33 cellular contexts compared by ENCODE assay signal in genomic region chr9:79968533-79968932, GRCh38.
DNase-seq lines count a peak whose midpoint lies in the region; ATAC-seq, FAIRE-seq and TF ChIP-seq lines count a peak whose summit lies in the region.
"Had no signal": no experiment of that assay in that cellular context is flagged by ENCODE, and none has a peak within 500 bp of the region (broad histone marks: within the 10 kb centered on the region; RNA-seq: fewer than 3 reads in every experiment).

No MANE protein-coding gene starts in this region.

- ATAC-seq in HepG2 (no peak), right lobe of liver (no peak), A549 (no peak), K562 (no peak)
- ATAC-seq: CD8-positive, alpha-beta T cell had no signal

- H4K20me1 ChIP-seq in HepG2 (ENCODE audit: insufficient read depth, low read length): no peaks in the 10 kb centered on the region
- H4K20me1 ChIP-seq in K562 (replicated peaks; ENCODE audit: control insufficient read depth, insufficient read depth, low read length): no peaks in the 10 kb centered on the region
- H4K20me1 ChIP-seq in PC-9 (ENCODE audit: insufficient read depth): no peaks in the 10 kb centered on the region
- H4K20me1 ChIP-seq: BLaER1; BLaER1 treated with 17β-estradiol and CSF1 and Interleukin-3, amounts not matched to agents 10 nM and 100 nM had no signal

- DNase-seq in HepG2 (ENCODE audit: low spot score): no peak
- DNase-seq in right lobe of liver: no peak
- DNase-seq in A549 (ENCODE audit: low read depth in 1 of 2, low spot score in 1 of 2): no peak
- DNase-seq in K562 (ENCODE audit: extremely low read depth in 1 of 4, low spot score in 3 of 4): no peak
- DNase-seq in glutamatergic neuron: no peak
- DNase-seq in NCI-H187 (lab: John Stamatoyannopoulos, UW): no peak
- DNase-seq in EL: no peak
- no peak for DNase-seq in PC-9
- DNase-seq: 8988T; ACHN; AML-193; C1 segment of cervical spinal cord; Caco-2; Calu3; CD4-positive, alpha-beta memory T cell; CD4-positive, alpha-beta T cell; CD4-positive, CD25-positive, alpha-beta regulatory T cell; CD8-positive, alpha-beta memory T cell; CD8-positive, alpha-beta T cell; COR-L47; DMS153; DMS53; DMS79 treated with DMSO at 0.1 percent for 48 hours; DND-41 had no signal

- H3K36me3 ChIP-seq in HepG2 (replicated peaks in 1 of 2; ENCODE audit: control insufficient read depth in 1 of 2, insufficient read depth in 2 of 2, low read length in 2 of 2) (no peaks in the 10 kb centered on the region), right lobe of liver (no peaks in the 10 kb centered on the region), K562 (ENCODE audit: control insufficient read depth, insufficient read depth, low read length) (no peaks in the 10 kb centered on the region), PC-9 (ENCODE audit: low read depth) (no peaks in the 10 kb centered on the region)
- H3K36me3 ChIP-seq: BE2C; BLaER1; BLaER1 treated with 17β-estradiol and CSF1 and Interleukin-3, amounts not matched to agents 10 nM and 100 nM had no signal

- no peaks in the 10 kb centered on the region for H3K9me1 ChIP-seq in K562 (ENCODE audit: control insufficient read depth, insufficient read depth, low read length)

- peaks cover 4% of the 10 kb centered on the region for H3K27me3 Mint-ChIP-seq in glutamatergic neuron (ENCODE audit: unreplicated experiment)

- H3K4me3 ChIP-seq in HepG2 (replicated peaks in 1 of 3; ENCODE audit: insufficient read depth in 1 of 3, low read depth in 2 of 3, low read length in 3 of 3): no peak overlapping the region
- no peak overlapping the region for H3K4me3 ChIP-seq in right lobe of liver
- H3K4me3 ChIP-seq in A549: no peak overlapping the region
- no peak overlapping the region for H3K4me3 ChIP-seq in K562
- H3K4me3 ChIP-seq in PC-9: no peak overlapping the region
- H3K4me3 ChIP-seq: BLaER1; BLaER1 treated with 17β-estradiol and CSF1 and Interleukin-3, amounts not matched to agents 10 nM and 100 nM had no signal

- in situ Hi-C loops in HepG2 (cut with HindIII; ENCODE audit: extremely low pct_ligation_motif_present, low pct_unique_long_range_greater_than_20kb): no loop called here
- in situ Hi-C loops in K562 (cut with MboI): no loop called here

- H3K9me3 ChIP-seq in HepG2 (ENCODE audit: low read length) (no peaks in the 10 kb centered on the region; the same call in 1 of the 2 replicates), right lobe of liver (no peaks in the 10 kb centered on the region), A549 (no peaks in the 10 kb centered on the region), K562 (replicated peaks; ENCODE audit: control insufficient read depth, insufficient read depth, low read depth, low read length) (no peaks in the 10 kb centered on the region), PC-9 (ENCODE audit: insufficient read depth, low read depth) (no peaks in the 10 kb centered on the region; the same call in 1 of the 2 replicates)
- H3K9me3 ChIP-seq: BE2C, BLaER1, Caco-2 had no signal

- TF ChIP-seq EP300 in HepG2 (IDR thresholded peaks at IDR 0.05; ENCODE audit: low read depth in 2 of 2, low read length in 2 of 2) (no peak), HepG2 (CRISPR knock-in tag; IDR thresholded peaks at IDR 0.05; ENCODE audit: borderline replicate concordance) (no peak), A549 (IDR thresholded peaks at IDR 0.05) (no peak), K562 (IDR thresholded peaks at IDR 0.05; ENCODE audit: low read length) (no peak)

- 0% methylated on average over 1 of the region's 1 CpG for WGBS in HepG2 (ENCODE audit: low lambda C conversion rate)
- 42% methylated on average over 1 of the region's 1 CpG for WGBS in right lobe of liver (ENCODE audit: insufficient coverage, low coverage, low lambda C conversion rate, missing lambda C conversion rate)
- 4% methylated on average over 1 of the region's 1 CpG for WGBS in A549 (ENCODE audit: missing lambda C conversion rate)
- WGBS in K562 (ENCODE audit: insufficient coverage, low coverage, missing lambda C conversion rate): 0% methylated on average over 1 of the region's 1 CpG

- no peaks in the 10 kb centered on the region for H3K9me2 ChIP-seq in PC-9 (ENCODE audit: insufficient read depth)

- no peaks in the 10 kb centered on the region for H3K27me3 ChIP-seq in HepG2 (ENCODE audit: control insufficient read depth in 1 of 2, insufficient read depth in 2 of 2, low read length in 2 of 2)
- H3K27me3 ChIP-seq in right lobe of liver: no peaks in the 10 kb centered on the region
- H3K27me3 ChIP-seq in K562 (ENCODE audit: control insufficient read depth in 2 of 2, insufficient read depth in 2 of 2, low read length in 2 of 2): no peaks in the 10 kb centered on the region
- peaks cover 30% of the 10 kb centered on the region for H3K27me3 ChIP-seq in PC-9 (ENCODE audit: insufficient read depth, low read depth)
- H3K27me3 ChIP-seq: BE2C; BLaER1; BLaER1 treated with 17β-estradiol and CSF1 and Interleukin-3, amounts not matched to agents 10 nM and 100 nM had no signal

- H3F3A ChIP-seq in PC-9 (ENCODE audit: insufficient read depth, low read depth): no peaks in the 10 kb centered on the region

- TF ChIP-seq POLR2A in HepG2 (IDR thresholded peaks at IDR 0.05; ENCODE audit: insufficient read depth in 1 of 2, low read depth in 2 of 2, low read length in 2 of 2) (no peak), right lobe of liver (IDR thresholded peaks at IDR 0.05) (no peak), A549 (IDR thresholded peaks at IDR 0.05; ENCODE audit: low read length) (no peak), K562 (conservative IDR thresholded peaks at IDR 0.05) (no peak)

- no peak overlapping the region for H3K9ac ChIP-seq in HepG2 (ENCODE audit: insufficient read depth, low read depth, low read length)
- H3K9ac ChIP-seq in K562 (ENCODE audit: insufficient read depth in 1 of 2, low read depth in 2 of 2, low read length in 2 of 2): no peak overlapping the region
- H3K9ac ChIP-seq: BLaER1; BLaER1 treated with 17β-estradiol and CSF1 and Interleukin-3, amounts not matched to agents 10 nM and 100 nM had no signal

- no peak for TF ChIP-seq RAD21 in HepG2 (CRISPR knock-in tag; IDR thresholded peaks at IDR 0.05)
- no peak for TF ChIP-seq RAD21 in A549 (conservative IDR thresholded peaks at IDR 0.05 in 1 of 2, IDR thresholded peaks at IDR 0.05 in 1 of 2)
- TF ChIP-seq RAD21 in K562 (CRISPR knock-in tag; conservative IDR thresholded peaks at IDR 0.05 in 1 of 2, IDR thresholded peaks at IDR 0.05 in 1 of 2): no peak

- FAIRE-seq in HepG2 (lab: Jason Lieb, UNC) (no peak), A549 (lab: Jason Lieb, UNC) (no peak), K562 (lab: Jason Lieb, UNC) (no peak)
- FAIRE-seq: A204.1, D721Med had no signal

- peaks cover 2% of the 10 kb centered on the region for H3K9me3 Mint-ChIP-seq in glutamatergic neuron (ENCODE audit: unreplicated experiment)
- H3K9me3 Mint-ChIP-seq: CD4-positive, alpha-beta T cell; CD8-positive, alpha-beta memory T cell; CD8-positive, alpha-beta T cell had no signal

- H2AFZ ChIP-seq in HepG2 (ENCODE audit: low read length): no peak overlapping the region
- H2AFZ ChIP-seq in K562 (ENCODE audit: low read depth, low read length): no peak overlapping the region
- H2AFZ ChIP-seq in PC-9: no peak overlapping the region

- no peaks in the 10 kb centered on the region for H3K4me1 ChIP-seq in HepG2 (ENCODE audit: insufficient read depth, low read length)
- no peaks in the 10 kb centered on the region for H3K4me1 ChIP-seq in right lobe of liver
- no peaks in the 10 kb centered on the region for H3K4me1 ChIP-seq in A549
- no peaks in the 10 kb centered on the region for H3K4me1 ChIP-seq in K562 (replicated peaks in 1 of 2; ENCODE audit: control insufficient read depth in 2 of 2, insufficient read depth in 2 of 2, low read length in 2 of 2)
- no peaks in the 10 kb centered on the region for H3K4me1 ChIP-seq in PC-9 (replicated peaks; ENCODE audit: insufficient read depth)
- H3K4me1 ChIP-seq: BLaER1; BLaER1 treated with 17β-estradiol and CSF1 and Interleukin-3, amounts not matched to agents 10 nM and 100 nM; Caco-2 had no signal

- H3K4me2 ChIP-seq in HepG2 (ENCODE audit: low read depth, low read length): no peak overlapping the region
- no peak overlapping the region for H3K4me2 ChIP-seq in A549
- no peak overlapping the region for H3K4me2 ChIP-seq in K562 (ENCODE audit: insufficient read depth, low read length)
- H3K4me2 ChIP-seq in PC-9: no peak overlapping the region
- H3K4me2 ChIP-seq: BLaER1; BLaER1 treated with 17β-estradiol and CSF1 and Interleukin-3, amounts not matched to agents 10 nM and 100 nM had no signal

- H3K27ac Mint-ChIP-seq in glutamatergic neuron (ENCODE audit: unreplicated experiment): peak overlapping the region; percentile 24
- H3K27ac Mint-ChIP-seq: B cell; CD4-positive, alpha-beta memory T cell; CD4-positive, alpha-beta T cell; CD8-positive, alpha-beta memory T cell; CD8-positive, alpha-beta T cell had no signal

- BruUV-seq in HepG2 (replicated peaks; lab: Mats Ljungman, UMichigan) (no TSS peak), K562 (replicated peaks; lab: Mats Ljungman, UMichigan) (no TSS peak), PC-9 (replicated peaks; lab: Mats Ljungman, UMichigan) (no TSS peak)

- H3K79me2 ChIP-seq in HepG2 (ENCODE audit: insufficient read depth, low read length) (no peaks in the 10 kb centered on the region), K562 (ENCODE audit: control insufficient read depth, insufficient read depth, low read length) (no peaks in the 10 kb centered on the region), PC-9 (ENCODE audit: low read depth) (no peaks in the 10 kb centered on the region)

- no peak overlapping the region for H3K4me3 Mint-ChIP-seq in glutamatergic neuron (ENCODE audit: unreplicated experiment)
- H3K4me3 Mint-ChIP-seq: B cell; CD14-positive monocyte; CD4-positive, alpha-beta memory T cell; CD4-positive, alpha-beta T cell; CD4-positive, CD25-positive, alpha-beta regulatory T cell; CD8-positive, alpha-beta memory T cell; CD8-positive, alpha-beta T cell had no signal

- H3K36me3 Mint-ChIP-seq in glutamatergic neuron (ENCODE audit: unreplicated experiment): peaks cover 4% of the 10 kb centered on the region
- H3K36me3 Mint-ChIP-seq: CD14-positive monocyte; CD4-positive, alpha-beta memory T cell; CD4-positive, CD25-positive, alpha-beta regulatory T cell; CD8-positive, alpha-beta memory T cell; CD8-positive, alpha-beta T cell had no signal

- POLR2A ChIA-PET in HepG2 (lab: Yijun Ruan, JAX) (no interaction called here), A549 (lab: Yijun Ruan, JAX) (no interaction called here), K562 (lab: Yijun Ruan, JAX) (no interaction called here), PC-9 (lab: Charles Lee; ENCODE audit: unreplicated experiment) (no interaction called here)

- CTCF ChIA-PET in HepG2 (lab: Yijun Ruan, JAX; ENCODE audit: low intra/inter-chr PET ratio, low total read pairs) (no interaction called here), A549 (lab: Yijun Ruan, JAX) (interaction anchor here (1.4 kb wide), 1 partner anchor 15 kb away, joined by 3 read pairs; no protein-coding TSS in a partner anchor), K562 (lab: Yijun Ruan, JAX; ENCODE audit: low intra/inter-chr PET ratio) (no interaction called here), PC-9 (lab: Charles Lee) (no interaction called here)

- no peak overlapping the region for H3K27ac ChIP-seq in HepG2 (ENCODE audit: extremely low read length, insufficient read depth, low read length)
- no peak overlapping the region for H3K27ac ChIP-seq in right lobe of liver
- no peak overlapping the region for H3K27ac ChIP-seq in A549
- no peak overlapping the region for H3K27ac ChIP-seq in K562 (ENCODE audit: extremely low read depth, low read depth, low read length)
- no peak overlapping the region for H3K27ac ChIP-seq in PC-9
- H3K27ac ChIP-seq: 22Rv1; BLaER1; BLaER1 treated with 17β-estradiol and CSF1 and Interleukin-3, amounts not matched to agents 10 nM and 100 nM; C4-2B had no signal

- H3K4me1 Mint-ChIP-seq in glutamatergic neuron (ENCODE audit: low read depth, unreplicated experiment): peaks cover 13% of the 10 kb centered on the region
- H3K4me1 Mint-ChIP-seq: CD14-positive monocyte; CD4-positive, alpha-beta memory T cell; CD4-positive, CD25-positive, alpha-beta regulatory T cell; CD8-positive, alpha-beta memory T cell had no signal

- no peak for TF ChIP-seq CTCF in HepG2 (CRISPR knock-in tag; IDR thresholded peaks at IDR 0.05)
- TF ChIP-seq CTCF in right lobe of liver (IDR thresholded peaks at IDR 0.05): no peak
- no peak for TF ChIP-seq CTCF in A549 (IDR thresholded peaks at IDR 0.05)
- TF ChIP-seq CTCF in K562 (IDR thresholded peaks at IDR 0.05 in 2 of 3, conservative IDR thresholded peaks at IDR 0.05 in 1 of 3; ENCODE audit: insufficient read depth in 2 of 3, low read depth in 1 of 3, low read length in 3 of 3): no peak
- no peak for TF ChIP-seq CTCF in glutamatergic neuron (IDR thresholded peaks at IDR 0.05; ENCODE audit: partially characterized antibody, unreplicated experiment)
- TF ChIP-seq CTCF in PC-9 (conservative IDR thresholded peaks at IDR 0.05): no peak

- intact Hi-C loops in HepG2 (cut with micrococcal nuclease; ENCODE audit: unreplicated experiment): no loop called here
- intact Hi-C loops in right lobe of liver (cut with DNase I): no loop called here
- intact Hi-C loops in K562 (cut with micrococcal nuclease): no loop called here
- intact Hi-C loops in PC-9 (cut with micrococcal nuclease; ENCODE audit: unreplicated experiment): no loop called here

Comparison
In these comparisons a context has a peak if more than half of its experiments do, and no peak if none do; other contexts are left out.
1. Of the 241 proteins assayed by ChIP-seq in both HepG2 and K562: peak only in HepG2: MAFF and MAFK; only in K562: none; in both: none; in neither: 239.